ENCODE assay signal across 7 cellular contexts in genomic region chr4:7805533-7806079, GRCh38.
A peak's percentile ranks its signal among the peaks of the same experiment; 100 is the strongest.
DNase-seq lines count a peak whose midpoint lies in the region; ATAC-seq and TF ChIP-seq lines count a peak whose summit lies in the region.

No MANE protein-coding gene starts in this region.

- no peak overlapping the region for H3K4me3 ChIP-seq in body of pancreas
- no peak overlapping the region for H3K4me3 ChIP-seq in kidney epithelial cell (ENCODE audit: low read depth, low read length)
- no peak overlapping the region for H3K4me3 ChIP-seq in thyroid gland (replicated peaks in 1 of 3)

- TF ChIP-seq POLR2A in body of pancreas (IDR thresholded peaks at IDR 0.05) (peak in 2 of 3 donors; percentile 5 to 10), thyroid gland (IDR thresholded peaks at IDR 0.05) (peak in 1 of 2 donors; percentile 45)

- peaks cover 37% of the 10 kb centered on the region for H3K4me1 ChIP-seq in body of pancreas
- H3K4me1 ChIP-seq in thyroid gland: peaks cover 54 to 63% of the 10 kb centered on the region in 2 donors

- intact Hi-C loops in body of pancreas (cut with DNase I): no loop called here
- intact Hi-C loops in thyroid gland (cut with DNase I): no loop called here

- H3K9me3 ChIP-seq in body of pancreas: no peaks in the 10 kb centered on the region
- no peaks in the 10 kb centered on the region for H3K9me3 ChIP-seq in thyroid gland

- ATAC-seq in body of pancreas (peak; percentile 83), HG02938 (IDR thresholded peaks at IDR 0.05; ENCODE audit: unreplicated experiment) (no peak)

- no peaks in the 10 kb centered on the region for H3K36me3 ChIP-seq in body of pancreas (replicated peaks in 1 of 2; ENCODE audit: insufficient read depth in 1 of 2, low read depth in 2 of 2)
- H3K36me3 ChIP-seq in kidney epithelial cell (ENCODE audit: control insufficient read depth, insufficient read depth, low read length): peaks cover 5% of the 10 kb centered on the region
- H3K36me3 ChIP-seq in thyroid gland: peaks cover 0 to 4% of the 10 kb centered on the region in 2 donors

- peak; percentile 84; the same call in 1 of the 2 replicates for TF ChIP-seq EP300 in Ishikawa (IDR thresholded peaks at IDR 0.05; ENCODE audit: borderline replicate concordance)

- peak; percentile 74 to 90 (median 87) for DNase-seq in body of pancreas
- DNase-seq in kidney epithelial cell (ENCODE audit: low read depth): peak; percentile 88
- peak; percentile 96 to 97 for DNase-seq in thyroid gland
- DNase-seq in T-helper 9 cell: no peak
- no peak for DNase-seq in stimulated activated CD4-positive, alpha-beta T cell treated with anti-CD3 and anti-CD28 coated beads, Interleukin-2, amount 100 ng/mL, for 24 hours

- TF ChIP-seq RAD21 in Ishikawa (IDR thresholded peaks at IDR 0.05; ENCODE audit: low read depth): peak; percentile 7; the same call in 1 of the 2 replicates

- H3K27me3 ChIP-seq in body of pancreas (no peaks in the 10 kb centered on the region), kidney epithelial cell (ENCODE audit: control insufficient read depth, insufficient read depth, low read length) (no peaks in the 10 kb centered on the region), thyroid gland (no peaks in the 10 kb centered on the region)

- TF ChIP-seq CTCF in body of pancreas (IDR thresholded peaks at IDR 0.05) (no peak), kidney epithelial cell (IDR thresholded peaks at IDR 0.05; ENCODE audit: insufficient read depth, low read length, poor library complexity, severe bottlenecking) (no peak), thyroid gland (IDR thresholded peaks at IDR 0.05) (no peak)

- peak overlapping the region; percentile 46 to 82 (median 74) for H3K27ac ChIP-seq in body of pancreas
- peak overlapping the region; percentile 77 to 99 (median 77) for H3K27ac ChIP-seq in thyroid gland

- 30 to 41% methylated on average over 11 of the region's 11 CpGs for whole genome bisulfite sequencing in body of pancreas, 2 donors
- WGBS in thyroid gland, 2 donors: 40 to 56% methylated on average over 11 of the region's 11 CpGs

TF ChIP-seq in Ishikawa, 13 proteins besides CTCF, POLR2A, EP300 and RAD21:
- peak; percentile 100 for TF ChIP-seq TEAD4 (IDR thresholded peaks at IDR 0.05)
- peak; percentile 98 for TF ChIP-seq CEBPB (IDR thresholded peaks at IDR 0.05)
- no peak for TF ChIP-seq EGR1 (IDR thresholded peaks at IDR 0.05)
- TF ChIP-seq FOXM1 (IDR thresholded peaks at IDR 0.05; ENCODE audit: borderline replicate concordance, low read depth): 0 out of 2 replicates have a peak, but pooled peaks have one; percentile 33
- no peak for TF ChIP-seq CREB1 (IDR thresholded peaks at IDR 0.05; ENCODE audit: low read depth)
- TF ChIP-seq YY1 (IDR thresholded peaks at IDR 0.05; ENCODE audit: low read depth): 0 out of 2 replicates have a peak, but pooled peaks have one; percentile 19
- TF ChIP-seq, protein P1, sequence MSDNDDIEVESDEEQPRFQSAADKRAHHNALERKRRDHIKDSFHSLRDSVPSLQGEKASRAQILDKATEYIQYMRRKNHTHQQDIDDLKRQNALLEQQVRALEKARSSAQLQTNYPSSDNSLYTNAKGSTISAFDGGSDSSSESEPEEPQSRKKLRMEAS (IDR thresholded peaks at IDR 0.05): peak; percentile 28; the same call in 1 of the 2 replicates
- TF ChIP-seq, protein P2, sequence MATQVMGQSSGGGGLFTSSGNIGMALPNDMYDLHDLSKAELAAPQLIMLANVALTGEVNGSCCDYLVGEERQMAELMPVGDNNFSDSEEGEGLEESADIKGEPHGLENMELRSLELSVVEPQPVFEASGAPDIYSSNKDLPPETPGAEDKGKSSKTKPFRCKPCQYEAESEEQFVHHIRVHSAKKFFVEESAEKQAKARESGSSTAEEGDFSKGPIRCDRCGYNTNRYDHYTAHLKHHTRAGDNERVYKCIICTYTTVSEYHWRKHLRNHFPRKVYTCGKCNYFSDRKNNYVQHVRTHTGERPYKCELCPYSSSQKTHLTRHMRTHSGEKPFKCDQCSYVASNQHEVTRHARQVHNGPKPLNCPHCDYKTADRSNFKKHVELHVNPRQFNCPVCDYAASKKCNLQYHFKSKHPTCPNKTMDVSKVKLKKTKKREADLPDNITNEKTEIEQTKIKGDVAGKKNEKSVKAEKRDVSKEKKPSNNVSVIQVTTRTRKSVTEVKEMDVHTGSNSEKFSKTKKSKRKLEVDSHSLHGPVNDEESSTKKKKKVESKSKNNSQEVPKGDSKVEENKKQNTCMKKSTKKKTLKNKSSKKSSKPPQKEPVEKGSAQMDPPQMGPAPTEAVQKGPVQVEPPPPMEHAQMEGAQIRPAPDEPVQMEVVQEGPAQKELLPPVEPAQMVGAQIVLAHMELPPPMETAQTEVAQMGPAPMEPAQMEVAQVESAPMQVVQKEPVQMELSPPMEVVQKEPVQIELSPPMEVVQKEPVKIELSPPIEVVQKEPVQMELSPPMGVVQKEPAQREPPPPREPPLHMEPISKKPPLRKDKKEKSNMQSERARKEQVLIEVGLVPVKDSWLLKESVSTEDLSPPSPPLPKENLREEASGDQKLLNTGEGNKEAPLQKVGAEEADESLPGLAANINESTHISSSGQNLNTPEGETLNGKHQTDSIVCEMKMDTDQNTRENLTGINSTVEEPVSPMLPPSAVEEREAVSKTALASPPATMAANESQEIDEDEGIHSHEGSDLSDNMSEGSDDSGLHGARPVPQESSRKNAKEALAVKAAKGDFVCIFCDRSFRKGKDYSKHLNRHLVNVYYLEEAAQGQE (IDR thresholded peaks at IDR 0.05; ENCODE audit: low read depth): no peak
- peak; percentile 99 for TF ChIP-seq NFIC (IDR thresholded peaks at IDR 0.05)
- TF ChIP-seq, protein P3, sequence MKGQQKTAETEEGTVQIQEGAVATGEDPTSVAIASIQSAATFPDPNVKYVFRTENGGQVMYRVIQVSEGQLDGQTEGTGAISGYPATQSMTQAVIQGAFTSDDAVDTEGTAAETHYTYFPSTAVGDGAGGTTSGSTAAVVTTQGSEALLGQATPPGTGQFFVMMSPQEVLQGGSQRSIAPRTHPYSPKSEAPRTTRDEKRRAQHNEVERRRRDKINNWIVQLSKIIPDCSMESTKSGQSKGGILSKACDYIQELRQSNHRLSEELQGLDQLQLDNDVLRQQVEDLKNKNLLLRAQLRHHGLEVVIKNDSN (IDR thresholded peaks at IDR 0.05): no peak
- TF ChIP-seq TAF1 (IDR thresholded peaks at IDR 0.05; ENCODE audit: low read depth): no peak
- TF ChIP-seq TCF12 (IDR thresholded peaks at IDR 0.05; ENCODE audit: low read depth): peak; percentile 86
- TF ChIP-seq ZBTB7A (IDR thresholded peaks at IDR 0.05; ENCODE audit: low read depth): no peak

Comparison
In these comparisons a context has a peak if more than half of its experiments do, and no peak if none do; other contexts are left out.
1. DNase-seq: peak in body of pancreas (4 of 4), kidney epithelial cell (single experiment) and thyroid gland (2 of 2); none in T-helper 9 cell (single experiment) and stimulated activated CD4-positive, alpha-beta T cell treated with anti-CD3 and anti-CD28 coated beads, Interleukin-2, amount 100 ng/mL, for 24 hours (0 of 2).